In the genomic region with DNA sequence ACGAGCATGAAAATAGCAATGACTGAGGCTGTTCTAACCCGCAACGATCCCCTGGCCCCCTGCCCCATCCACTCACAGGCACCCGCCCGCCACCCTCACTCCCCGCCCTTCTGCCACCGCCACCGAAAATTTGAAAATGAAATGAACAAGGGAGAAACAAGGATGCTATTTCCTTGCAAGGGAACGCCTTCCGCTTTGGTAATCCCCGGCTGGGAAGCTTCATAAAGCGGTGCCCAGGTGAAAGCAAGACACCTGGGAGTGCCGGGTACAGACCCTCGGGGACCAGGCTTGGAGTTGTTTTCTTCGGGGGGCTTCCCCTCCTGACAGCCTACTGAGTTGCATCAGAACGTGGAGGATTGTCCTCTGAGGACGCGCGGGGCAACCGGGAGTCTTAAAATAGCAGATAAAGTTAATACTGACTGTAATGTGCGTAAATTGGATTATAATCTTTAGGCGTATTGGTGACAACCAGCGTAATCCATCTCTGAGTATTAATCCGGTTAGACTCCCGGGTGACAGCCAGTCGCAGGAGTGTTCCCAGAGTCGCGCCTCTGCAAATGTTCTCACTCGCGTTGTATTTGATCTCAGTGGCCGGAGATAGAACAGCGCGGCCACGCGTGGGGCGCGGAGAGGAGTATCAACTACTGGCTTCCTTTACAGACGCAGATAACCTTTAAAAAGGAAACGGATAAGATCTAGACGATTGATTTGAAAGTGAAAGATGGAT, we compare ENCODE assay signal across 8 cellular contexts. TPM values are rescaled to one million over a fixed set of nuclear protein-coding genes. Genes with fewer than 3 reads are reported as not detected.
DNase-seq lines count a peak whose midpoint lies in the region; ATAC-seq, FAIRE-seq and TF ChIP-seq lines count a peak whose summit lies in the region.

No MANE protein-coding gene starts in this region.

- peak; percentile 88 for FAIRE-seq in GM12892 (lab: Jason Lieb, UNC)

- intact Hi-C loops in lower leg skin (cut with DNase I; ENCODE audit: low total_unique reads): loop anchor here (5.0 to 10.0 kb wide), 3 partner anchors 59 to 322 kb away; a partner anchor contains a TSS

- WGBS in lower leg skin, 2 donors: 0 to 1% methylated on average over 40 of the region's 40 CpGs

- H3K27ac ChIP-seq in VCaP: peak overlapping the region; percentile 90

- no peak; the same call in 1 of the 2 replicates for TF ChIP-seq CTCF in VCaP (conservative IDR thresholded peaks at IDR 0.05)
- no peak for TF ChIP-seq CTCF in lower leg skin (IDR thresholded peaks at IDR 0.05)

- TF ChIP-seq POLR2A in GM12892 (IDR thresholded peaks at IDR 0.05; ENCODE audit: low read depth, low read length) (no peak; the same call in 1 of the 2 replicates), lower leg skin (IDR thresholded peaks at IDR 0.05) (no peak)

- DNase-seq in GM12892 (ENCODE audit: insufficient read length) (no peak), lower leg skin (ENCODE audit: low spot score in 2 of 2) (peak; percentile 19 to 87), NCI-H1694 treated with DMSO at 0.1 percent for 48 hours (lab: John Stamatoyannopoulos, UW) (no peak), NOMO-1 treated with DMSO at 0.1 percent for 48 hours (lab: John Stamatoyannopoulos, UW; ENCODE audit: unreplicated experiment) (no peak)
- DNase-seq in central memory CD4-positive, alpha-beta T cell: peak; percentile 80
- DNase-seq in stimulated activated CD4-positive, alpha-beta T cell treated with anti-CD3 and anti-CD28 coated beads, TNF-alpha, amount 100 ng/mL, for 24 hours (ENCODE audit: low read depth in 3 of 3): peak; percentile 23 to 56 (median 29)

- ATAC-seq in HG03354 (IDR thresholded peaks at IDR 0.05; ENCODE audit: poor library complexity, severe bottlenecking, unreplicated experiment): peak; percentile 22

- H3K4me3 ChIP-seq in lower leg skin (ENCODE audit: low read depth, poor library complexity, severe bottlenecking): peak overlapping the region; percentile 61

RNA-seq across cellular contexts. Expression of a gene that starts 0.9 kb away (rescaled TPM):
- 32.7 TPM for polyA plus RNA-seq in GM12892 (2012; ENCODE audit: missing spikeins)
- 10 to 100 TPM; 10.6 to 15.2 (median 12.5) TPM for total RNA-seq in lower leg skin

Comparison
In these comparisons a context has a peak if more than half of its experiments do, and no peak if none do; other contexts are left out.
1. DNase-seq: peak in central memory CD4-positive, alpha-beta T cell (single experiment), lower leg skin (2 of 2) and stimulated activated CD4-positive, alpha-beta T cell treated with anti-CD3 and anti-CD28 coated beads, TNF-alpha, amount 100 ng/mL, for 24 hours (3 of 3); none in GM12892 (single experiment), NCI-H1694 treated with DMSO at 0.1 percent for 48 hours (single experiment) and NOMO-1 treated with DMSO at 0.1 percent for 48 hours (single experiment).